ENCODE assay signal across 10 cellular contexts in genomic region chr11:7572001-7572712, GRCh38. TPM values are rescaled to one million over a fixed set of nuclear protein-coding genes. Genes with fewer than 3 reads are reported as not detected.
A peak's percentile ranks its signal among the peaks of the same experiment; 100 is the strongest.
DNase-seq lines count a peak whose midpoint lies in the region; ATAC-seq and TF ChIP-seq lines count a peak whose summit lies in the region.
"Had no signal": no experiment of that assay in that cellular context is flagged by ENCODE, and none has a peak within 500 bp of the region (broad histone marks: within the 10 kb centered on the region; RNA-seq: fewer than 3 reads in every experiment).

No MANE protein-coding gene starts in this region.

- TF ChIP-seq CTCF in mucosa of descending colon (IDR thresholded peaks at IDR 0.05) = no peak
- TF ChIP-seq CTCF in upper lobe of right lung (IDR thresholded peaks at IDR 0.05) = no peak

- intact Hi-C loops in mucosa of descending colon (cut with DNase I, micrococcal nuclease) (no loop called here), upper lobe of right lung (cut with DNase I) (loop anchor here (10.0 kb wide), 1 partner anchor 83 kb away; no protein-coding TSS in a partner anchor)

- peak; percentile 2 for ATAC-seq in mucosa of descending colon
- ATAC-seq in upper lobe of right lung = peak; percentile 52
- no peak for ATAC-seq in HG02852 (IDR thresholded peaks at IDR 0.05; ENCODE audit: unreplicated experiment)
- ATAC-seq: stimulated activated naive CD8-positive, alpha-beta T cell treated with anti-CD3 and anti-CD28 coated beads, Interleukin-15, amount 100 ng/mL, for 72 hours had no signal

- no peaks in the 10 kb centered on the region for H3K36me3 ChIP-seq in mucosa of descending colon (ENCODE audit: low read depth)
- H3K36me3 ChIP-seq in upper lobe of right lung = no peaks in the 10 kb centered on the region

- H3K9me3 ChIP-seq in mucosa of descending colon (no peaks in the 10 kb centered on the region), upper lobe of right lung (no peaks in the 10 kb centered on the region)

- DNase-seq in NCI-H2029 (lab: John Stamatoyannopoulos, UW) = peak; percentile 10
- no peak for DNase-seq in NCI-H2029 treated with DMSO at 0.1 percent for 48 hours (lab: John Stamatoyannopoulos, UW)
- no peak for DNase-seq in mucosa of descending colon
- DNase-seq in upper lobe of right lung = no peak
- no peak for DNase-seq in NCI-H187 treated with DMSO at 0.1 percent for 48 hours (lab: John Stamatoyannopoulos, UW)
- DNase-seq in NCI-H1105 (lab: John Stamatoyannopoulos, UW) = no peak
- DNase-seq: activated effector memory CD4-positive, alpha-beta T cell treated with Interleukin-2 at 50 U/mL for 16 hours; stimulated activated naive CD8-positive, alpha-beta T cell treated with anti-CD3 and anti-CD28 coated beads, Interleukin-15, amount 100 ng/mL, for 72 hours had no signal

- peak overlapping the region; percentile 73 for H3K27ac ChIP-seq in cingulate gyrus (ENCODE audit: low read depth, low read length)
- H3K27ac ChIP-seq in upper lobe of right lung = peak overlapping the region; percentile 70

- H3K4me3 ChIP-seq in mucosa of descending colon = no peak overlapping the region
- H3K4me3 ChIP-seq in upper lobe of right lung = no peak overlapping the region

- H3K27me3 ChIP-seq in upper lobe of right lung = no peaks in the 10 kb centered on the region

- H3K4me1 ChIP-seq in mucosa of descending colon (ENCODE audit: low read depth) = peaks cover 52% of the 10 kb centered on the region
- H3K4me1 ChIP-seq in upper lobe of right lung = peaks cover 50% of the 10 kb centered on the region

RNA-seq across cellular contexts. Expression of gene PPFIBP2, which starts 58.4 kb away (rescaled TPM):
- total RNA-seq in mucosa of descending colon = 10 to 100 TPM; 40.1 to 83.5 (median 69.2) TPM
- 26.8 TPM for total RNA-seq in upper lobe of right lung
